Comparison of ENCODE assay signal across 35 cellular contexts in genomic region chrX:7934026-7934425, GRCh38. TPM values are rescaled to one million over a fixed set of nuclear protein-coding genes. Genes with fewer than 3 reads are reported as not detected.
"Had no signal": no experiment of that assay in that cellular context is flagged by ENCODE, and none has a peak within 500 bp of the region (broad histone marks: within the 10 kb centered on the region; RNA-seq: fewer than 3 reads in every experiment).

No MANE protein-coding gene starts in this region.

- DNase-seq: Karpas-422, Kasumi-1, MG63, MM.1S, MV-4-11, NCI-H1048, NCI-H1092, NCI-H1092 treated with DMSO at 0.1 percent for 48 hours, NCI-H1105, NCI-H1105 treated with DMSO at 0.1 percent for 48 hours, NCI-H1417, NCI-H1417 treated with DMSO at 0.1 percent for 48 hours, NCI-H1436, NCI-H1436 treated with DMSO at 0.1 percent for 48 hours, NCI-H146, NCI-H1694, NCI-H1694 treated with DMSO at 0.1 percent for 48 hours, NCI-H187, NCI-H187 treated with DMSO at 0.1 percent for 48 hours, NCI-H1930, NCI-H2029 treated with DMSO at 0.1 percent for 48 hours, NCI-H2081, NCI-H2081 treated with DMSO at 0.1 percent for 48 hours, NCI-H2107, NCI-H2171, NCI-H2171 treated with DMSO at 0.1 percent for 48 hours, NCI-H2227 treated with DMSO at 0.1 percent for 48 hours, NCI-H226, NCI-H345, NCI-H446, NCI-H446 treated with DMSO at 0.1 percent for 48 hours, NCI-H510A, NCI-H510A treated with DMSO at 0.1 percent for 48 hours had no signal

- H3K27me3 ChIP-seq: MG63 had no signal

- H3K9ac ChIP-seq: KMS-11 had no signal

- H3K4me3 ChIP-seq: MG63 had no signal

- H3K4me2 ChIP-seq: KMS-11 had no signal

- H3K27ac ChIP-seq: KMS-11 had no signal

- H3K9me3 ChIP-seq: MG63 had no signal

- H3K36me3 ChIP-seq: MG63 had no signal

RNA-seq across cellular contexts. Expression of gene PNPLA4, which starts 6.8 kb away (rescaled TPM):
- total RNA-seq: LHCN-M2 had no signal
